Comparison of ENCODE assay signal across 1 cellular context in the genomic region with DNA sequence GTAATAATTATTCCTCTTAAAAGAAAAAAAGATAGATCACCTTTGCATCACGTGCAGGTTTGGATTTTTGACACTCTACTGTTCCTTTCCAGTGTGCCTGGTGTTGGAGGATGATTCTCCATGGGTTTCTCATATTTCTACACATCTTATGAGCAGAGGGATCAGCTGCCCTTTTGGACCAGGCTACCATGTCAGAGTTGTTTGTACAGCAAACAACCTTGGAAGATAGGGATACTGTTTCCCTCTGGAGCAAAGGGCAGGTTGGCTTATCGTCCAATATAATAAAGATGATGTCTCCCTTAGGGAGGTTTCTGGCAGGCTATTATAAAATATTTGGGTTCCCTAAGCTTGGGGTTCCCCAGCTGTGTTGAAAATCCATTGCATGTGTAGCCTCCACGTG.
TF ChIP-seq lines count a peak whose summit lies in the region.

No MANE protein-coding gene starts in this region.

TF ChIP-seq in HepG2, 621 proteins besides CTCF, POLR2A, EP300 and RAD21 (continued from another document and continues in another):
- no peak for TF ChIP-seq CSRNP1 (CRISPR knock-in tag; IDR thresholded peaks at IDR 0.05)
- TF ChIP-seq BHLHE40 (IDR thresholded peaks at IDR 0.05; ENCODE audit: low read length) = peak; percentile 27; the same call in 1 of the 2 replicates
- TF ChIP-seq, protein P1, sequence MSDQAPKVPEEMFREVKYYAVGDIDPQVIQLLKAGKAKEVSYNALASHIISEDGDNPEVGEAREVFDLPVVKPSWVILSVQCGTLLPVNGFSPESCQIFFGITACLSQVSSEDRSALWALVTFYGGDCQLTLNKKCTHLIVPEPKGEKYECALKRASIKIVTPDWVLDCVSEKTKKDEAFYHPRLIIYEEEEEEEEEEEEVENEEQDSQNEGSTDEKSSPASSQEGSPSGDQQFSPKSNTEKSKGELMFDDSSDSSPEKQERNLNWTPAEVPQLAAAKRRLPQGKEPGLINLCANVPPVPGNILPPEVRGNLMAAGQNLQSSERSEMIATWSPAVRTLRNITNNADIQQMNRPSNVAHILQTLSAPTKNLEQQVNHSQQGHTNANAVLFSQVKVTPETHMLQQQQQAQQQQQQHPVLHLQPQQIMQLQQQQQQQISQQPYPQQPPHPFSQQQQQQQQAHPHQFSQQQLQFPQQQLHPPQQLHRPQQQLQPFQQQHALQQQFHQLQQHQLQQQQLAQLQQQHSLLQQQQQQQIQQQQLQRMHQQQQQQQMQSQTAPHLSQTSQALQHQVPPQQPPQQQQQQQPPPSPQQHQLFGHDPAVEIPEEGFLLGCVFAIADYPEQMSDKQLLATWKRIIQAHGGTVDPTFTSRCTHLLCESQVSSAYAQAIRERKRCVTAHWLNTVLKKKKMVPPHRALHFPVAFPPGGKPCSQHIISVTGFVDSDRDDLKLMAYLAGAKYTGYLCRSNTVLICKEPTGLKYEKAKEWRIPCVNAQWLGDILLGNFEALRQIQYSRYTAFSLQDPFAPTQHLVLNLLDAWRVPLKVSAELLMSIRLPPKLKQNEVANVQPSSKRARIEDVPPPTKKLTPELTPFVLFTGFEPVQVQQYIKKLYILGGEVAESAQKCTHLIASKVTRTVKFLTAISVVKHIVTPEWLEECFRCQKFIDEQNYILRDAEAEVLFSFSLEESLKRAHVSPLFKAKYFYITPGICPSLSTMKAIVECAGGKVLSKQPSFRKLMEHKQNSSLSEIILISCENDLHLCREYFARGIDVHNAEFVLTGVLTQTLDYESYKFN (CRISPR knock-in tag; conservative IDR thresholded peaks at IDR 0.05) = peak; percentile 68
- TF ChIP-seq SP4 (CRISPR knock-in tag; IDR thresholded peaks at IDR 0.05) = no peak
- no peak for TF ChIP-seq ZNF878 (CRISPR knock-in tag; IDR thresholded peaks at IDR 0.05)
- TF ChIP-seq, protein P2, sequence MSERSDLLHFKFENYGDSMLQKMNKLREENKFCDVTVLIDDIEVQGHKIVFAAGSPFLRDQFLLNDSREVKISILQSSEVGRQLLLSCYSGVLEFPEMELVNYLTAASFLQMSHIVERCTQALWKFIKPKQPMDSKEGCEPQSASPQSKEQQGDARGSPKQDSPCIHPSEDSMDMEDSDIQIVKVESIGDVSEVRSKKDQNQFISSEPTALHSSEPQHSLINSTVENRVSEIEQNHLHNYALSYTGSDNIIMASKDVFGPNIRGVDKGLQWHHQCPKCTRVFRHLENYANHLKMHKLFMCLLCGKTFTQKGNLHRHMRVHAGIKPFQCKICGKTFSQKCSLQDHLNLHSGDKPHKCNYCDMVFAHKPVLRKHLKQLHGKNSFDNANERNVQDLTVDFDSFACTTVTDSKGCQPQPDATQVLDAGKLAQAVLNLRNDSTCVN (CRISPR knock-in tag; IDR thresholded peaks at IDR 0.05; ENCODE audit: borderline replicate concordance) = no peak
- no peak for TF ChIP-seq MTF2 (CRISPR knock-in tag; IDR thresholded peaks at IDR 0.05; ENCODE audit: borderline replicate concordance)
- TF ChIP-seq E2F5 (CRISPR knock-in tag; conservative IDR thresholded peaks at IDR 0.05) = no peak
- TF ChIP-seq TBX2 (CRISPR knock-in tag; IDR thresholded peaks at IDR 0.05; ENCODE audit: borderline replicate concordance) = 0 out of 2 replicates have a peak, but pooled peaks have one; percentile 29
- TF ChIP-seq CREB1 (IDR thresholded peaks at IDR 0.05) = no peak
- TF ChIP-seq CREB1 (CRISPR knock-in tag; IDR thresholded peaks at IDR 0.05) = no peak
- no peak for TF ChIP-seq ZSCAN30 (CRISPR knock-in tag; IDR thresholded peaks at IDR 0.05)
- no peak for TF ChIP-seq CREB3 (CRISPR knock-in tag; IDR thresholded peaks at IDR 0.05)
- no peak for TF ChIP-seq TAF15 (IDR thresholded peaks at IDR 0.05; ENCODE audit: low read depth, low read length, poor library complexity, severe bottlenecking)
- TF ChIP-seq, protein P3, sequence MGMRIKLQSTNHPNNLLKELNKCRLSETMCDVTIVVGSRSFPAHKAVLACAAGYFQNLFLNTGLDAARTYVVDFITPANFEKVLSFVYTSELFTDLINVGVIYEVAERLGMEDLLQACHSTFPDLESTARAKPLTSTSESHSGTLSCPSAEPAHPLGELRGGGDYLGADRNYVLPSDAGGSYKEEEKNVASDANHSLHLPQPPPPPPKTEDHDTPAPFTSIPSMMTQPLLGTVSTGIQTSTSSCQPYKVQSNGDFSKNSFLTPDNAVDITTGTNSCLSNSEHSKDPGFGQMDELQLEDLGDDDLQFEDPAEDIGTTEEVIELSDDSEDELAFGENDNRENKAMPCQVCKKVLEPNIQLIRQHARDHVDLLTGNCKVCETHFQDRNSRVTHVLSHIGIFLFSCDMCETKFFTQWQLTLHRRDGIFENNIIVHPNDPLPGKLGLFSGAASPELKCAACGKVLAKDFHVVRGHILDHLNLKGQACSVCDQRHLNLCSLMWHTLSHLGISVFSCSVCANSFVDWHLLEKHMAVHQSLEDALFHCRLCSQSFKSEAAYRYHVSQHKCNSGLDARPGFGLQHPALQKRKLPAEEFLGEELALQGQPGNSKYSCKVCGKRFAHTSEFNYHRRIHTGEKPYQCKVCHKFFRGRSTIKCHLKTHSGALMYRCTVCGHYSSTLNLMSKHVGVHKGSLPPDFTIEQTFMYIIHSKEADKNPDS (CRISPR knock-in tag; IDR thresholded peaks at IDR 0.05) = no peak
- peak; percentile 65 for TF ChIP-seq RXRB (CRISPR knock-in tag; IDR thresholded peaks at IDR 0.05; ENCODE audit: borderline replicate concordance)
- TF ChIP-seq MBD4 (IDR thresholded peaks at IDR 0.05; ENCODE audit: borderline replicate concordance, low read length) = no peak
- TF ChIP-seq TCF12 (IDR thresholded peaks at IDR 0.05) = no peak
- no peak for TF ChIP-seq TCF12 (CRISPR knock-in tag; IDR thresholded peaks at IDR 0.05)
- TF ChIP-seq FOXJ3 (CRISPR knock-in tag; IDR thresholded peaks at IDR 0.05; ENCODE audit: borderline replicate concordance) = peak; percentile 60; the same call in 1 of the 2 replicates
- TF ChIP-seq ZNF251 (CRISPR knock-in tag; IDR thresholded peaks at IDR 0.05) = no peak
- no peak for TF ChIP-seq ZFP37 (CRISPR knock-in tag; IDR thresholded peaks at IDR 0.05; ENCODE audit: borderline replicate concordance)
- TF ChIP-seq, protein P4, sequence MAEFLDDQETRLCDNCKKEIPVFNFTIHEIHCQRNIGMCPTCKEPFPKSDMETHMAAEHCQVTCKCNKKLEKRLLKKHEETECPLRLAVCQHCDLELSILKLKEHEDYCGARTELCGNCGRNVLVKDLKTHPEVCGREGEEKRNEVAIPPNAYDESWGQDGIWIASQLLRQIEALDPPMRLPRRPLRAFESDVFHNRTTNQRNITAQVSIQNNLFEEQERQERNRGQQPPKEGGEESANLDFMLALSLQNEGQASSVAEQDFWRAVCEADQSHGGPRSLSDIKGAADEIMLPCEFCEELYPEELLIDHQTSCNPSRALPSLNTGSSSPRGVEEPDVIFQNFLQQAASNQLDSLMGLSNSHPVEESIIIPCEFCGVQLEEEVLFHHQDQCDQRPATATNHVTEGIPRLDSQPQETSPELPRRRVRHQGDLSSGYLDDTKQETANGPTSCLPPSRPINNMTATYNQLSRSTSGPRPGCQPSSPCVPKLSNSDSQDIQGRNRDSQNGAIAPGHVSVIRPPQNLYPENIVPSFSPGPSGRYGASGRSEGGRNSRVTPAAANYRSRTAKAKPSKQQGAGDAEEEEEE (CRISPR knock-in tag; IDR thresholded peaks at IDR 0.05; ENCODE audit: borderline replicate concordance) = no peak
- TF ChIP-seq ELF1 (CRISPR knock-in tag; IDR thresholded peaks at IDR 0.05) = no peak
- TF ChIP-seq, protein P5, sequence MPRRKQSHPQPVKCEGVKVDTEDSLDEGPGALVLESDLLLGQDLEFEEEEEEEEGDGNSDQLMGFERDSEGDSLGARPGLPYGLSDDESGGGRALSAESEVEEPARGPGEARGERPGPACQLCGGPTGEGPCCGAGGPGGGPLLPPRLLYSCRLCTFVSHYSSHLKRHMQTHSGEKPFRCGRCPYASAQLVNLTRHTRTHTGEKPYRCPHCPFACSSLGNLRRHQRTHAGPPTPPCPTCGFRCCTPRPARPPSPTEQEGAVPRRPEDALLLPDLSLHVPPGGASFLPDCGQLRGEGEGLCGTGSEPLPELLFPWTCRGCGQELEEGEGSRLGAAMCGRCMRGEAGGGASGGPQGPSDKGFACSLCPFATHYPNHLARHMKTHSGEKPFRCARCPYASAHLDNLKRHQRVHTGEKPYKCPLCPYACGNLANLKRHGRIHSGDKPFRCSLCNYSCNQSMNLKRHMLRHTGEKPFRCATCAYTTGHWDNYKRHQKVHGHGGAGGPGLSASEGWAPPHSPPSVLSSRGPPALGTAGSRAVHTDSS (CRISPR knock-in tag; conservative IDR thresholded peaks at IDR 0.05) = no peak
- peak; percentile 19; the same call in 1 of the 2 replicates for TF ChIP-seq ZNF501 (CRISPR knock-in tag; IDR thresholded peaks at IDR 0.05)
- no peak for TF ChIP-seq PAF1 (CRISPR knock-in tag; IDR thresholded peaks at IDR 0.05)
- TF ChIP-seq ZNF558 (CRISPR knock-in tag; IDR thresholded peaks at IDR 0.05; ENCODE audit: borderline replicate concordance) = no peak
- TF ChIP-seq, protein P6, sequence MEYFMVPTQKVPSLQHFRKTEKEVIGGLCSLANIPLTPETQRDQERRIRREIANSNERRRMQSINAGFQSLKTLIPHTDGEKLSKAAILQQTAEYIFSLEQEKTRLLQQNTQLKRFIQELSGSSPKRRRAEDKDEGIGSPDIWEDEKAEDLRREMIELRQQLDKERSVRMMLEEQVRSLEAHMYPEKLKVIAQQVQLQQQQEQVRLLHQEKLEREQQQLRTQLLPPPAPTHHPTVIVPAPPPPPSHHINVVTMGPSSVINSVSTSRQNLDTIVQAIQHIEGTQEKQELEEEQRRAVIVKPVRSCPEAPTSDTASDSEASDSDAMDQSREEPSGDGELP (IDR thresholded peaks at IDR 0.05; ENCODE audit: borderline replicate concordance, low read depth) = no peak
- TF ChIP-seq MIER2 (CRISPR knock-in tag; IDR thresholded peaks at IDR 0.05) = 0 out of 2 replicates have a peak, but pooled peaks have one; percentile 18
- TF ChIP-seq, protein P7, sequence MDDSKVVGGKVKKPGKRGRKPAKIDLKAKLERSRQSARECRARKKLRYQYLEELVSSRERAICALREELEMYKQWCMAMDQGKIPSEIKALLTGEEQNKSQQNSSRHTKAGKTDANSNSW (CRISPR knock-in tag; IDR thresholded peaks at IDR 0.05; ENCODE audit: borderline replicate concordance) = no peak
- TF ChIP-seq ISL2 (CRISPR knock-in tag; IDR thresholded peaks at IDR 0.05) = no peak
- peak; percentile 45; the same call in 1 of the 2 replicates for TF ChIP-seq CREM (IDR thresholded peaks at IDR 0.05)
- no peak for TF ChIP-seq CREM (CRISPR knock-in tag; IDR thresholded peaks at IDR 0.05)
- TF ChIP-seq ZNF414 (CRISPR knock-in tag; IDR thresholded peaks at IDR 0.05) = no peak
- 0 out of 2 replicates have a peak, but pooled peaks have one; percentile 41 for TF ChIP-seq SIX4 (CRISPR knock-in tag; IDR thresholded peaks at IDR 0.05)
- TF ChIP-seq ZNF296 (CRISPR knock-in tag; conservative IDR thresholded peaks at IDR 0.05) = no peak
- no peak for TF ChIP-seq THAP8 (CRISPR knock-in tag; IDR thresholded peaks at IDR 0.05; ENCODE audit: borderline replicate concordance)
- TF ChIP-seq RNF219 (CRISPR knock-in tag; IDR thresholded peaks at IDR 0.05) = no peak
- no peak for TF ChIP-seq ZNF256 (CRISPR knock-in tag; conservative IDR thresholded peaks at IDR 0.05)
